Comparison of ENCODE assay signal across 9 cellular contexts in genomic region chr13:107210216-107211010, GRCh38.
DNase-seq lines count a peak whose midpoint lies in the region; ATAC-seq and TF ChIP-seq lines count a peak whose summit lies in the region.
"Had no signal": no experiment of that assay in that cellular context is flagged by ENCODE, and none has a peak within 500 bp of the region (broad histone marks: within the 10 kb centered on the region; RNA-seq: fewer than 3 reads in every experiment).

No MANE protein-coding gene starts in this region.

- H3K36me3 ChIP-seq in subcutaneous abdominal adipose tissue (ENCODE audit: control insufficient read depth in 5 of 5, insufficient read depth in 5 of 5, low read length in 5 of 5): no peaks in the 10 kb centered on the region
- H3K36me3 ChIP-seq in prostate gland: no peaks in the 10 kb centered on the region

- H3K4me3 ChIP-seq in subcutaneous abdominal adipose tissue (ENCODE audit: low read depth in 1 of 5, low read length in 5 of 5) (peak overlapping the region in 3 of 5 donors; percentile 8 to 42 (median 30)), prostate gland (no peak overlapping the region)

- no peaks in the 10 kb centered on the region for H3K36me3 Mint-ChIP-seq in HFFc6 (ENCODE audit: low read depth)
- H3K36me3 Mint-ChIP-seq: activated naive CD8-positive, alpha-beta T cell; WTC11 had no signal

- H3K27me3 ChIP-seq in subcutaneous abdominal adipose tissue (ENCODE audit: control insufficient read depth in 5 of 5, insufficient read depth in 4 of 5, low read length in 5 of 5) (peaks cover 0 to 5% (median 0%) of the 10 kb centered on the region in 5 donors), prostate gland (replicated peaks; ENCODE audit: insufficient read depth) (no peaks in the 10 kb centered on the region)

- no peak overlapping the region for H3K27ac ChIP-seq in subcutaneous abdominal adipose tissue (ENCODE audit: low read depth, low read length)
- no peak overlapping the region for H3K27ac ChIP-seq in prostate gland

- no peak overlapping the region for H3K27ac Mint-ChIP-seq in HFFc6
- H3K27ac Mint-ChIP-seq: activated naive CD8-positive, alpha-beta T cell; WTC11 had no signal

- ATAC-seq in HG03159 (IDR thresholded peaks at IDR 0.05; ENCODE audit: unreplicated experiment): no peak

- H3K4me1 ChIP-seq in subcutaneous abdominal adipose tissue (ENCODE audit: control insufficient read depth in 5 of 5, insufficient read depth in 5 of 5, low read length in 5 of 5) (peaks cover 2 to 31% (median 6%) of the 10 kb centered on the region in 5 donors), prostate gland (replicated peaks) (no peaks in the 10 kb centered on the region)

- WGBS in prostate gland: 16% methylated on average over 15 of the region's 15 CpGs

- H3K9me3 ChIP-seq in subcutaneous abdominal adipose tissue (ENCODE audit: control insufficient read depth in 5 of 5, low read length in 5 of 5): no peaks in the 10 kb centered on the region
- H3K9me3 ChIP-seq in prostate gland: no peaks in the 10 kb centered on the region

- H3K9ac ChIP-seq in subcutaneous abdominal adipose tissue (ENCODE audit: low read length in 5 of 5): no peak overlapping the region

- no peak for DNase-seq in HFFc6
- peak; percentile 89 for DNase-seq in NCI-H510A (lab: John Stamatoyannopoulos, UW)
- DNase-seq in fibroblast of peridontal ligament (ENCODE audit: extremely low read depth): peak; percentile 60
- DNase-seq in stimulated activated CD4-positive, alpha-beta T cell treated with anti-CD3 and anti-CD28 coated beads, Interleukin-4, amount 100 ng/mL, for 4 hours: no peak
- no peak for DNase-seq in prostate gland (ENCODE audit: low spot score)

- no peak for TF ChIP-seq POLR2A in prostate gland (IDR thresholded peaks at IDR 0.05)

- H3K4me1 Mint-ChIP-seq in HFFc6 (ENCODE audit: low read depth): peaks cover 9% of the 10 kb centered on the region

- H3K4me3 Mint-ChIP-seq in HFFc6: peak overlapping the region; percentile 34; the same call in 1 of the 2 replicates
- H3K4me3 Mint-ChIP-seq: activated naive CD8-positive, alpha-beta T cell; WTC11 had no signal

- no peaks in the 10 kb centered on the region for H3K9me3 Mint-ChIP-seq in HFFc6
- H3K9me3 Mint-ChIP-seq: WTC11 had no signal

- intact Hi-C loops in prostate gland (cut with DNase I): loop anchor here (2.0 to 5.0 kb wide), 2 partner anchors 440 to 942 kb away; no protein-coding TSS in a partner anchor

- TF ChIP-seq CTCF in HFFc6 (IDR thresholded peaks at IDR 0.05): no peak
- TF ChIP-seq CTCF in prostate gland (IDR thresholded peaks at IDR 0.05): no peak

- 0 out of 2 replicates have a peak, but pooled peaks cover 3% of the 10 kb centered on the region for H3K27me3 Mint-ChIP-seq in HFFc6 (ENCODE audit: insufficient read depth)

Comparison
In these comparisons a context has a peak if more than half of its experiments do, and no peak if none do; other contexts are left out.
1. DNase-seq: peak in NCI-H510A (single experiment) and fibroblast of peridontal ligament (single experiment); none in HFFc6 (single experiment), stimulated activated CD4-positive, alpha-beta T cell treated with anti-CD3 and anti-CD28 coated beads, Interleukin-4, amount 100 ng/mL, for 4 hours (0 of 2) and prostate gland (single experiment).
2. H3K4me3 ChIP-seq: peak in subcutaneous abdominal adipose tissue (3 of 5); none in prostate gland (0 of 2).